Comparison of ENCODE assay signal across 19 cellular contexts in genomic region chr7:97957962-97958452, GRCh38. TPM values are rescaled to one million over a fixed set of nuclear protein-coding genes. Genes with fewer than 3 reads are reported as not detected.
"Had no signal": no experiment of that assay in that cellular context is flagged by ENCODE, and none has a peak within 500 bp of the region (broad histone marks: within the 10 kb centered on the region; RNA-seq: fewer than 3 reads in every experiment).

No MANE protein-coding gene starts in this region.

RNA-seq across cellular contexts. Expression of gene OCM2, which starts 32.0 kb away (rescaled TPM):
- total RNA-seq: natural killer cell, occipital lobe, osteoblast, ovary, posterior vena cava, prostate gland, pulmonary artery endothelial cell, right atrium auricular region, sciatic nerve, stomach, subcutaneous adipose tissue, temporal lobe, thoracic aorta, thyroid gland, tibial nerve, upper lobe of left lung, ureter, vagina had no signal
- polyA plus RNA-seq: neural cell, ovary, stomach had no signal
